2 cellular contexts compared by ENCODE assay signal in the genomic region with DNA sequence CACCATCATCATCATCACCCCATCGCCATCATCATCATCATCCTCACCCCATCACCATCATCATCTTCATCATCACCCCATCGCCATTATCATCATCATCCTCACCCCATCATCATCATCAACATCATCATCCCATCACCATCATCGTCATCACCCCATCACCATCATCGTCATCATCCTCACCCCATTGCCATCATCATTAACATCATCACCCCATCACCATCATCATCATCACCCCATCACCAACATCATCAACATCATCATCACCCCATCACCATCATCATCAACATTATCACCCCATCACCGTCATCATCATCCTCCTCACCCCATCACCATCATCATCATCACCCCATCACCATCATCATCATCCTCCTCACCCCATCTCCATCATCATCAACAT.
TF ChIP-seq lines count a peak whose summit lies in the region.

No MANE protein-coding gene starts in this region.

TF ChIP-seq in A549, 52 proteins besides CTCF, POLR2A, EP300 and RAD21 (continued from another document):
- TF ChIP-seq ESRRA (IDR thresholded peaks at IDR 0.05; ENCODE audit: borderline replicate concordance, low read length), result no peak
- no peak for TF ChIP-seq CEBPB (IDR thresholded peaks at IDR 0.05)
- no peak for TF ChIP-seq NPAS2 (CRISPR knock-in tag; IDR thresholded peaks at IDR 0.05; ENCODE audit: borderline replicate concordance)
- no peak for TF ChIP-seq JUNB (IDR thresholded peaks at IDR 0.05)
- TF ChIP-seq SMC3 (IDR thresholded peaks at IDR 0.05), result no peak
- no peak for TF ChIP-seq TP53 (CRISPR knock-in tag; IDR thresholded peaks at IDR 0.05)
- TF ChIP-seq MAZ (IDR thresholded peaks at IDR 0.05; ENCODE audit: borderline replicate concordance, low read depth, low read length), result no peak
- TF ChIP-seq BCL3 (IDR thresholded peaks at IDR 0.05), result no peak
- TF ChIP-seq E2F6 (IDR thresholded peaks at IDR 0.05; ENCODE audit: borderline replicate concordance, low read depth), result no peak
- TF ChIP-seq HES2 (IDR thresholded peaks at IDR 0.05), result no peak
- TF ChIP-seq, protein P1, sequence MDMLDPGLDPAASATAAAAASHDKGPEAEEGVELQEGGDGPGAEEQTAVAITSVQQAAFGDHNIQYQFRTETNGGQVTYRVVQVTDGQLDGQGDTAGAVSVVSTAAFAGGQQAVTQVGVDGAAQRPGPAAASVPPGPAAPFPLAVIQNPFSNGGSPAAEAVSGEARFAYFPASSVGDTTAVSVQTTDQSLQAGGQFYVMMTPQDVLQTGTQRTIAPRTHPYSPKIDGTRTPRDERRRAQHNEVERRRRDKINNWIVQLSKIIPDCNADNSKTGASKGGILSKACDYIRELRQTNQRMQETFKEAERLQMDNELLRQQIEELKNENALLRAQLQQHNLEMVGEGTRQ (IDR thresholded peaks at IDR 0.05), result no peak
- TF ChIP-seq TFCP2L1 (CRISPR knock-in tag; IDR thresholded peaks at IDR 0.05), result no peak
- no peak for TF ChIP-seq NFE2L2 (conservative IDR thresholded peaks at IDR 0.05; ENCODE audit: low read length)
- TF ChIP-seq FOSL2 (IDR thresholded peaks at IDR 0.05), result no peak
- TF ChIP-seq FOSL2 (CRISPR knock-in tag; IDR thresholded peaks at IDR 0.05), result no peak

TF ChIP-seq in HEK293, 187 proteins besides CTCF, POLR2A, EP300 and RAD21 (continued from another document):
- TF ChIP-seq ZNF23 (tag by site-specific recombination; IDR thresholded peaks at IDR 0.05; ENCODE audit: borderline replicate concordance), result no peak
TF ChIP-seq in HEK293: peak in this region for 1.
